22 cellular contexts compared by ENCODE assay signal in genomic region chr5:83374547-83374946, GRCh38.
DNase-seq lines count a peak whose midpoint lies in the region; FAIRE-seq and TF ChIP-seq lines count a peak whose summit lies in the region.
"Had no signal": no experiment of that assay in that cellular context is flagged by ENCODE, and none has a peak within 500 bp of the region (broad histone marks: within the 10 kb centered on the region; RNA-seq: fewer than 3 reads in every experiment).

No MANE protein-coding gene starts in this region.

- H3K4me1 Mint-ChIP-seq in MCF 10A (ENCODE audit: insufficient read depth, unreplicated experiment) (peaks cover 15% of the 10 kb centered on the region), nephron progenitor cell (peaks cover 10% of the 10 kb centered on the region)
- H3K4me1 Mint-ChIP-seq: CD4-positive, CD25-positive, alpha-beta regulatory T cell; immature natural killer cell had no signal

- H3K27ac Mint-ChIP-seq in MCF 10A (ENCODE audit: low read depth, unreplicated experiment) (no peak overlapping the region), nephron progenitor cell (peak overlapping the region; percentile 20)
- H3K27ac Mint-ChIP-seq: activated T-cell treated with anti-CD3 and anti-CD28 coated beads, Interleukin-2, amount 50 U/mL, for 24 hours; CD4-positive, CD25-positive, alpha-beta regulatory T cell; immature natural killer cell; neural progenitor cell had no signal

- no peaks in the 10 kb centered on the region for H3K27me3 ChIP-seq in breast epithelium
- H3K27me3 ChIP-seq: neural progenitor cell, tibial nerve had no signal

- CTCF ChIA-PET in MCF 10A (lab: Yijun Ruan, JAX) = interaction anchor here (0.6 kb wide), 1 partner anchor 487 kb away, joined by 4 read pairs; no protein-coding TSS in a partner anchor

- peak; percentile 33 for DNase-seq in MCF 10A (ENCODE audit: unreplicated experiment)
- DNase-seq in breast epithelium (ENCODE audit: low spot score in 2 of 2) = no peak
- peak; percentile 89 for DNase-seq in fibroblast of villous mesenchyme (ENCODE audit: low read depth)
- no peak for DNase-seq in nephron progenitor cell
- DNase-seq in urothelium cell line (ENCODE audit: low spot score) = no peak
- no peak for DNase-seq in T-helper 1 cell
- DNase-seq in DMS153 (lab: John Stamatoyannopoulos, UW) = no peak
- DNase-seq in NCI-H526 treated with DMSO at 0.1 percent for 48 hours (lab: John Stamatoyannopoulos, UW) = no peak
- DNase-seq: 8988T; activated naive CD4-positive, alpha-beta T cell treated with anti-CD3 and anti-CD28 coated beads, Interleukin-2, amount 50 U/mL, for 16 hours; activated T-cell treated with anti-CD3 and anti-CD28 coated beads, Interleukin-2, amount 50 U/mL, for 24 hours; CD4-positive, CD25-positive, alpha-beta regulatory T cell; DMS79 treated with DMSO at 0.1 percent for 48 hours; effector CD4-positive, alpha-beta T cell; immature natural killer cell had no signal

- H3K4me3 ChIP-seq in breast epithelium = no peak overlapping the region
- H3K4me3 ChIP-seq in fibroblast of villous mesenchyme (ENCODE audit: low read depth, low read length) = no peak overlapping the region
- H3K4me3 ChIP-seq: neural progenitor cell, tibial nerve had no signal

- TF ChIP-seq CTCF in MCF 10A (IDR thresholded peaks at IDR 0.05; ENCODE audit: unreplicated experiment) (no peak), breast epithelium (IDR thresholded peaks at IDR 0.05) (no peak), fibroblast of villous mesenchyme (IDR thresholded peaks at IDR 0.05; ENCODE audit: insufficient read depth, low read depth, low read length) (no peak), nephron progenitor cell (IDR thresholded peaks at IDR 0.05) (no peak)

- no TSS peak for BruUV-seq in MCF 10A (replicated peaks; lab: Mats Ljungman, UMichigan)

- H3K27me3 Mint-ChIP-seq in MCF 10A (ENCODE audit: insufficient read depth, unreplicated experiment) (no peaks in the 10 kb centered on the region), nephron progenitor cell (ENCODE audit: low read depth, poor library complexity) (peaks cover 3% of the 10 kb centered on the region)
- H3K27me3 Mint-ChIP-seq: activated T-cell treated with anti-CD3 and anti-CD28 coated beads, Interleukin-2, amount 50 U/mL, for 24 hours had no signal

- FAIRE-seq in urothelium cell line (lab: Jason Lieb, UNC) = no peak
- FAIRE-seq: bronchial epithelial cell, frontal cortex, GM19239, HepG2, RCC 7860 had no signal

- H3K9me3 ChIP-seq in breast epithelium = no peaks in the 10 kb centered on the region
- H3K9me3 ChIP-seq: tibial nerve had no signal

- intact Hi-C loops in MCF 10A (cut with micrococcal nuclease) = no loop called here
- intact Hi-C loops in breast epithelium (cut with DNase I; ENCODE audit: low total_unique reads) = no loop called here

- H3K4me1 ChIP-seq in breast epithelium = no peaks in the 10 kb centered on the region

- H3K9me3 Mint-ChIP-seq in MCF 10A (ENCODE audit: unreplicated experiment) (no peaks in the 10 kb centered on the region), nephron progenitor cell (no peaks in the 10 kb centered on the region)
- H3K9me3 Mint-ChIP-seq: activated T-cell treated with anti-CD3 and anti-CD28 coated beads, Interleukin-2, amount 50 U/mL, for 24 hours; neural progenitor cell had no signal

- no peaks in the 10 kb centered on the region for H3K36me3 ChIP-seq in breast epithelium
- H3K36me3 ChIP-seq: neural progenitor cell, tibial nerve had no signal

- H3K4me3 Mint-ChIP-seq in MCF 10A (ENCODE audit: unreplicated experiment) (no peak overlapping the region), nephron progenitor cell (no peak overlapping the region)
- H3K4me3 Mint-ChIP-seq: activated T-cell treated with anti-CD3 and anti-CD28 coated beads, Interleukin-2, amount 50 U/mL, for 24 hours; CD4-positive, CD25-positive, alpha-beta regulatory T cell; immature natural killer cell; neural progenitor cell had no signal

- H3K27ac ChIP-seq in breast epithelium = peak overlapping the region in 1 of 2 donors; percentile 62
- H3K27ac ChIP-seq: neural progenitor cell had no signal

- POLR2A ChIA-PET in MCF 10A (lab: Yijun Ruan, JAX) = no interaction called here

- H3K36me3 Mint-ChIP-seq in MCF 10A (ENCODE audit: insufficient read depth, unreplicated experiment) (no peaks in the 10 kb centered on the region), nephron progenitor cell (ENCODE audit: low read depth) (no peaks in the 10 kb centered on the region)
- H3K36me3 Mint-ChIP-seq: CD4-positive, CD25-positive, alpha-beta regulatory T cell; neural progenitor cell had no signal

- no peak for TF ChIP-seq POLR2A in breast epithelium (IDR thresholded peaks at IDR 0.05)

Comparison
In these comparisons a context has a peak if more than half of its experiments do, and no peak if none do; other contexts are left out.
1. DNase-seq: peak in MCF 10A (single experiment) and fibroblast of villous mesenchyme (single experiment); none in breast epithelium (0 of 2), nephron progenitor cell (single experiment), urothelium cell line (single experiment), T-helper 1 cell (0 of 5), DMS153 (single experiment) and NCI-H526 treated with DMSO at 0.1 percent for 48 hours (single experiment).